Comparison of ENCODE assay signal across 18 cellular contexts in the genomic region with DNA sequence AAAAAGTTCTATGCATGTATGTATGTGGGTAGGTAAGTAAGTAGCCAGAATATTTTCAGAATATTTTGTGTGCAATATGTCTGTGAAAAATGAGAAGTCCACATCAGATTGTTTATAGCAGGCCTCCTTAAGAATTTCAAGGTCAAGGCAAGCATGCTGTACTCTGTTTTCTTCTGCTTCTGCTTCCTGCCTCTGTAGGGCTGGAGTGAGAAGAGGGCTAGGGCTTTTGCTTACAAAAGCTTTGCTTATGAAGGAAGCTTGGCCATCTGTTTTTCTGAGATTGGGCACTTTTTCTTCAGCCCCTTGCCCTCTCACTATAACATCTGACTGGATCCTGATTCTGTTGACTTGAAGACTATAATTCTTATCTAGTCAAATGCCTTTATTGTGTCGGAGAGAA.
"Had no signal": no experiment of that assay in that cellular context is flagged by ENCODE, and none has a peak within 500 bp of the region (broad histone marks: within the 10 kb centered on the region; RNA-seq: fewer than 3 reads in every experiment).

No MANE protein-coding gene starts in this region.

- H3K36me3 Mint-ChIP-seq: stimulated activated effector memory CD8-positive, alpha-beta T cell treated with anti-CD3 and anti-CD28 coated beads, Interleukin-12 subunit alpha, Interleukin-12 subunit beta, amount 100 ng/mL, for 72 hours had no signal

- H3K27ac ChIP-seq: adrenal gland, body of pancreas, pancreas, thyroid gland, vagina had no signal

- H3K4me3 Mint-ChIP-seq: activated CD8-positive, alpha-beta T cell treated with anti-CD3 and anti-CD28 coated beads for 36 hours; activated naive CD4-positive, alpha-beta T cell treated with anti-CD3 and anti-CD28 coated beads for 36 hours; activated T-helper 1 cell treated with anti-CD3 and anti-CD28 coated beads, Interleukin-12 subunit alpha, Interleukin-12 subunit beta, Interleukin-2, Interleukin-4 antibody, amounts not matched to agents 30 ng/mL and 10 ng/mL and 1 ng/mL, durations not matched to agents 14 hours and 24 hours and 36 hours; central memory CD8-positive, alpha-beta T cell; dendritic cell treated with granulocyte-macrophage colony-stimulating factor and Interleukin-4, amounts not matched to agents 40 ng/mL and 50 ng/mL, for 4 days; neural crest cell; stimulated activated effector memory CD8-positive, alpha-beta T cell treated with anti-CD3 and anti-CD28 coated beads, Interleukin-12 subunit alpha, Interleukin-12 subunit beta, amount 100 ng/mL, for 72 hours had no signal

- H3K4me1 ChIP-seq: adrenal gland, body of pancreas, pancreas, vagina had no signal

- H3K27ac Mint-ChIP-seq: activated CD8-positive, alpha-beta T cell treated with anti-CD3 and anti-CD28 coated beads for 36 hours; activated naive CD4-positive, alpha-beta T cell treated with anti-CD3 and anti-CD28 coated beads for 36 hours; activated T-helper 1 cell treated with anti-CD3 and anti-CD28 coated beads, Interleukin-12 subunit alpha, Interleukin-12 subunit beta, Interleukin-2, Interleukin-4 antibody, amounts not matched to agents 30 ng/mL and 10 ng/mL and 1 ng/mL, durations not matched to agents 14 hours and 24 hours and 36 hours; dendritic cell treated with granulocyte-macrophage colony-stimulating factor and Interleukin-4, amounts not matched to agents 40 ng/mL and 50 ng/mL, for 4 days; stimulated activated effector memory CD8-positive, alpha-beta T cell treated with anti-CD3 and anti-CD28 coated beads, Interleukin-12 subunit alpha, Interleukin-12 subunit beta, amount 100 ng/mL, for 72 hours had no signal

- H3K27me3 ChIP-seq: adrenal gland, body of pancreas, pancreas, thyroid gland, vagina had no signal

- DNase-seq: activated CD4-positive, alpha-beta T cell treated with anti-CD3 and anti-CD28 coated beads for 4 hours; activated CD8-positive, alpha-beta memory T cell treated with anti-CD3 and anti-CD28 coated beads, Interleukin-2, amount 50 U/mL, for 4 hours; activated CD8-positive, alpha-beta T cell treated with anti-CD3 and anti-CD28 coated beads for 36 hours; activated naive CD4-positive, alpha-beta T cell treated with anti-CD3 and anti-CD28 coated beads for 36 hours; adrenal gland; body of pancreas; kidney; pancreas; small intestine; T-helper 9 cell; thyroid gland had no signal

- H3K36me3 ChIP-seq: adrenal gland, pancreas, thyroid gland, vagina had no signal

- H3K9me3 Mint-ChIP-seq: activated CD8-positive, alpha-beta T cell treated with anti-CD3 and anti-CD28 coated beads for 36 hours; activated naive CD4-positive, alpha-beta T cell treated with anti-CD3 and anti-CD28 coated beads for 36 hours; activated T-helper 1 cell treated with anti-CD3 and anti-CD28 coated beads, Interleukin-12 subunit alpha, Interleukin-12 subunit beta, Interleukin-2, Interleukin-4 antibody, amounts not matched to agents 30 ng/mL and 10 ng/mL and 1 ng/mL, durations not matched to agents 14 hours and 24 hours and 36 hours; central memory CD8-positive, alpha-beta T cell; dendritic cell treated with granulocyte-macrophage colony-stimulating factor and Interleukin-4, amounts not matched to agents 40 ng/mL and 50 ng/mL, for 4 days; neural crest cell; stimulated activated effector memory CD8-positive, alpha-beta T cell treated with anti-CD3 and anti-CD28 coated beads, Interleukin-12 subunit alpha, Interleukin-12 subunit beta, amount 100 ng/mL, for 72 hours had no signal

- ATAC-seq: activated CD8-positive, alpha-beta T cell treated with anti-CD3 and anti-CD28 coated beads for 36 hours; body of pancreas; esophagus mucosa; pancreas; stimulated activated effector memory CD8-positive, alpha-beta T cell treated with anti-CD3 and anti-CD28 coated beads, Interleukin-12 subunit alpha, Interleukin-12 subunit beta, amount 100 ng/mL, for 72 hours had no signal

- H3K4me1 Mint-ChIP-seq: central memory CD8-positive, alpha-beta T cell; neural crest cell; stimulated activated effector memory CD8-positive, alpha-beta T cell treated with anti-CD3 and anti-CD28 coated beads, Interleukin-12 subunit alpha, Interleukin-12 subunit beta, amount 100 ng/mL, for 72 hours had no signal

- H3K9me3 ChIP-seq: adrenal gland, body of pancreas, pancreas, thyroid gland, vagina had no signal

- H3K27me3 Mint-ChIP-seq: central memory CD8-positive, alpha-beta T cell; dendritic cell treated with granulocyte-macrophage colony-stimulating factor and Interleukin-4, amounts not matched to agents 40 ng/mL and 50 ng/mL, for 4 days had no signal

- H3K4me3 ChIP-seq: adrenal gland, body of pancreas, pancreas, thyroid gland, vagina had no signal
